In genomic region chr7:151968357-151968756, GRCh38 we compare ENCODE assay signal across 1 cellular context.
TF ChIP-seq lines count a peak whose summit lies in the region.

No MANE protein-coding gene starts in this region.

TF ChIP-seq in H1, 55 proteins besides CTCF, POLR2A, EP300 and RAD21:
- TF ChIP-seq MAX (IDR thresholded peaks at IDR 0.05) (no peak), ATF3 (IDR thresholded peaks at IDR 0.05; ENCODE audit: insufficient read depth, low read depth, low read length) (no peak), ASH2L (IDR thresholded peaks at IDR 0.05; ENCODE audit: low read length) (no peak), POU5F1 (IDR thresholded peaks at IDR 0.05; ENCODE audit: low read depth, low read length) (no peak), CTBP2 (IDR thresholded peaks at IDR 0.05; ENCODE audit: borderline replicate concordance, insufficient read depth, insufficient read length, low read length) (no peak), SP4 (IDR thresholded peaks at IDR 0.05; ENCODE audit: low read length) (no peak)
